ENCODE assay signal across 10 cellular contexts in the genomic region with DNA sequence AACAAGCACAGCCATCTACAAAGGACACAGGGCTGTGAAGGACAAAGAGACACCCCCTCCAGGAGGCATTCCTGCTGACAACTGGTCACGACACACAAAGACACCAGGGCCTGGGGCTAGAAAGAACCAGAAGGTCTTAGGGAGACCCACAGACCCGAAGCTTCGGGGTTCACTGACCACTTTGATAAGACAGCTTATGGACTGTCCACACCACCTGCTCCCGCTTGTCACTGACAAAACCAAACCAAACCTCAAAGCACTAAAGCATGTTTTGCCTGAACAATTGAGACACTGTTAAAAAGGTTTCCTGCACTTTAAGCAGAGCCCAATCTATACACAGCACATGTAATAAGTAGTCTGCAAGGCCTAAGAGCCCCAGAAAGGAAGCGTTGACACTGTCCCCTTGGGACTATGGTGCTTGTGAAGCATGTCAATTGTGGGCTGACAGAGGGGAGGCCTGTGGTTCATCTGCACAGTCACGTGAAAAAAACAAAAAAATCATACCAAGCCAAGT.
A peak's percentile ranks its signal among the peaks of the same experiment; 100 is the strongest.
DNase-seq lines count a peak whose midpoint lies in the region; ATAC-seq and TF ChIP-seq lines count a peak whose summit lies in the region.
"Had no signal": no experiment of that assay in that cellular context is flagged by ENCODE, and none has a peak within 500 bp of the region (broad histone marks: within the 10 kb centered on the region; RNA-seq: fewer than 3 reads in every experiment).

No MANE protein-coding gene starts in this region.

- ATAC-seq in HG02763 (IDR thresholded peaks at IDR 0.05; ENCODE audit: unreplicated experiment): peak; percentile 88
- ATAC-seq in stimulated activated memory B cell treated with anti-CD40 and anti-IgM and Interleukin-4, amounts not matched to agents 10 μg/mL and 1 μg/mL and 100 μg/mL, for 72 hours: peak; percentile 100

- H3K9me3 ChIP-seq in cardiac muscle cell (ENCODE audit: low read depth) (no peaks in the 10 kb centered on the region), right atrium auricular region (no peaks in the 10 kb centered on the region), GM23248 (ENCODE audit: low read depth) (no peaks in the 10 kb centered on the region)

- no peak overlapping the region for H2AFZ ChIP-seq in GM23248

- H4K20me1 ChIP-seq in GM23248 (ENCODE audit: insufficient read depth): no peaks in the 10 kb centered on the region

- peak overlapping the region; percentile 56 for H3K27ac Mint-ChIP-seq in stimulated activated memory B cell treated with anti-CD40 and anti-IgM and Interleukin-4, amounts not matched to agents 10 μg/mL and 1 μg/mL and 100 μg/mL, for 72 hours

- no peaks in the 10 kb centered on the region for H3F3A ChIP-seq in GM23248 (ENCODE audit: insufficient read depth)

- in situ Hi-C loops in GM23248 (cut with MboI): no loop called here

- no peaks in the 10 kb centered on the region for H3K9me3 Mint-ChIP-seq in stimulated activated memory B cell treated with anti-CD40 and anti-IgM and Interleukin-4, amounts not matched to agents 10 μg/mL and 1 μg/mL and 100 μg/mL, for 72 hours

- no peaks in the 10 kb centered on the region for H3K27me3 Mint-ChIP-seq in stimulated activated memory B cell treated with anti-CD40 and anti-IgM and Interleukin-4, amounts not matched to agents 10 μg/mL and 1 μg/mL and 100 μg/mL, for 72 hours

- TF ChIP-seq CTCF in cardiac muscle cell (IDR thresholded peaks at IDR 0.05; ENCODE audit: low read depth, low read length) (no peak), right atrium auricular region (IDR thresholded peaks at IDR 0.05) (no peak), NB4 (IDR thresholded peaks at IDR 0.05; ENCODE audit: low read depth, low read length) (no peak)

- H3K4me3 Mint-ChIP-seq in stimulated activated memory B cell treated with anti-CD40 and anti-IgM and Interleukin-4, amounts not matched to agents 10 μg/mL and 1 μg/mL and 100 μg/mL, for 72 hours: peak overlapping the region; percentile 38

- H3K27ac ChIP-seq in cardiac muscle cell: peak overlapping the region; percentile 96
- H3K27ac ChIP-seq in right atrium auricular region: no peak overlapping the region
- H3K27ac ChIP-seq in GM23248: no peak overlapping the region

- WGBS in GM23248 (ENCODE audit: low coverage in 1 of 2, low lambda C conversion rate in 2 of 2, missing lambda C conversion rate in 2 of 2), 2 experiments: 86 to 91% methylated on average over 6 of the region's 6 CpGs

- peaks cover 30% of the 10 kb centered on the region for H3K4me1 ChIP-seq in cardiac muscle cell (ENCODE audit: low read depth)
- no peaks in the 10 kb centered on the region for H3K4me1 ChIP-seq in right atrium auricular region
- H3K4me1 ChIP-seq in GM23248 (ENCODE audit: insufficient read depth): no peaks in the 10 kb centered on the region

- no peak for TF ChIP-seq POLR2A in NB4 (IDR thresholded peaks at IDR 0.05; ENCODE audit: extremely low read depth, insufficient read length)

- H3K9ac ChIP-seq in GM23248: no peak overlapping the region

- peaks cover 59% of the 10 kb centered on the region for H3K36me3 Mint-ChIP-seq in stimulated activated memory B cell treated with anti-CD40 and anti-IgM and Interleukin-4, amounts not matched to agents 10 μg/mL and 1 μg/mL and 100 μg/mL, for 72 hours

- H3K36me3 ChIP-seq in cardiac muscle cell (no peaks in the 10 kb centered on the region), right atrium auricular region (peaks cover 5% of the 10 kb centered on the region), GM23248 (ENCODE audit: low read depth) (no peaks in the 10 kb centered on the region)

- no peaks in the 10 kb centered on the region for H3K79me2 ChIP-seq in GM23248 (ENCODE audit: insufficient read depth)

- no peaks in the 10 kb centered on the region for H3K9me2 ChIP-seq in GM23248 (ENCODE audit: insufficient read depth)

- H3K27me3 ChIP-seq in cardiac muscle cell (no peaks in the 10 kb centered on the region), right atrium auricular region (no peaks in the 10 kb centered on the region), GM23248 (replicated peaks; ENCODE audit: insufficient read depth) (no peaks in the 10 kb centered on the region)

- peaks cover 51% of the 10 kb centered on the region for H3K4me1 Mint-ChIP-seq in stimulated activated memory B cell treated with anti-CD40 and anti-IgM and Interleukin-4, amounts not matched to agents 10 μg/mL and 1 μg/mL and 100 μg/mL, for 72 hours

- DNase-seq in cardiac muscle cell (ENCODE audit: low read depth in 1 of 2, low spot score in 1 of 2): peak in 1 of 2 donors; percentile 43
- DNase-seq in right atrium auricular region (ENCODE audit: low spot score): no peak
- peak; percentile 92 for DNase-seq in NB4 (ENCODE audit: low read depth)
- DNase-seq in GM23248: no peak
- no peak for DNase-seq in DMS53 (lab: John Stamatoyannopoulos, UW)
- DNase-seq in NOMO-1 treated with dmso at 0.1 percent for 144 hours (lab: John Stamatoyannopoulos, UW; ENCODE audit: unreplicated experiment): no peak
- DNase-seq: NCI-H510A treated with DMSO at 0.1 percent for 48 hours had no signal

- H3K4me3 ChIP-seq in cardiac muscle cell (no peak overlapping the region), right atrium auricular region (no peak overlapping the region), NB4 (ENCODE audit: low read depth, low read length) (no peak overlapping the region), GM23248 (no peak overlapping the region)
- H3K4me3 ChIP-seq: lung had no signal

- H3K4me2 ChIP-seq in GM23248 (ENCODE audit: unreplicated experiment): no peak overlapping the region
